In genomic region chr2:72414108-72414507, GRCh38 we compare ENCODE assay signal across 16 cellular contexts.
"Had no signal": no experiment of that assay in that cellular context is flagged by ENCODE, and none has a peak within 500 bp of the region (broad histone marks: within the 10 kb centered on the region; RNA-seq: fewer than 3 reads in every experiment).

No MANE protein-coding gene starts in this region.

- H3K36me3 ChIP-seq: colonic mucosa, esophagus squamous epithelium, gastroesophageal sphincter, heart right ventricle, pancreas, sigmoid colon, thoracic aorta, upper lobe of right lung had no signal

- H3K27ac ChIP-seq: colonic mucosa, gastroesophageal sphincter, heart right ventricle, pancreas, sigmoid colon, thoracic aorta, upper lobe of right lung had no signal

- DNase-seq: activated naive CD4-positive, alpha-beta T cell treated with Interleukin-2 at 50 U/mL for 16 hours; central memory CD4-positive, alpha-beta T cell; colonic mucosa; effector CD4-positive, alpha-beta T cell; esophagus squamous epithelium; heart right ventricle; islet precursor cell; naive thymus-derived CD4-positive, alpha-beta T cell; pancreas; sigmoid colon; stimulated activated CD4-positive, alpha-beta T cell treated with anti-CD3 and anti-CD28 coated beads, Interleukin-1b, Interleukin-23, amount 100 ng/mL, for 48 hours; stimulated activated naive CD8-positive, alpha-beta T cell treated with anti-CD3 and anti-CD28 coated beads, Interleukin-15, amount 100 ng/mL, for 72 hours; T-helper 9 cell; upper lobe of right lung had no signal

- H3K27me3 ChIP-seq: colonic mucosa, esophagus squamous epithelium, gastroesophageal sphincter, heart right ventricle, pancreas, sigmoid colon, upper lobe of right lung had no signal

- H3K4me3 ChIP-seq: colonic mucosa, esophagus squamous epithelium, gastroesophageal sphincter, heart right ventricle, pancreas, sigmoid colon, thoracic aorta, upper lobe of right lung had no signal

- H3K9me3 ChIP-seq: colonic mucosa, esophagus squamous epithelium, gastroesophageal sphincter, pancreas, sigmoid colon, upper lobe of right lung had no signal
